In genomic region chr19:49767967-49768581, GRCh38 we compare ENCODE assay signal across 8 cellular contexts. TPM values are rescaled to one million over a fixed set of nuclear protein-coding genes. Genes with fewer than 3 reads are reported as not detected.
A peak's percentile ranks its signal among the peaks of the same experiment; 100 is the strongest.
DNase-seq lines count a peak whose midpoint lies in the region; ATAC-seq and TF ChIP-seq lines count a peak whose summit lies in the region.

No MANE protein-coding gene starts in this region.

- H3K9me3 ChIP-seq in HAP-1 (no peaks in the 10 kb centered on the region), right atrium auricular region (no peaks in the 10 kb centered on the region), skeletal muscle satellite cell (replicated peaks; ENCODE audit: low read length) (no peaks in the 10 kb centered on the region)

- DNase-seq in HAP-1 (ENCODE audit: low spot score in 2 of 2) (no peak), right atrium auricular region (ENCODE audit: low spot score) (no peak), islet precursor cell (no peak), superior temporal gyrus (ENCODE audit: extremely low spot score) (no peak)
- DNase-seq in activated CD4-positive, alpha-beta memory T cell treated with anti-CD3 and anti-CD28 coated beads for 36 hours, result no peak
- no peak for DNase-seq in stimulated activated naive CD4-positive, alpha-beta T cell treated with Interleukin-2 at 50 U/mL for 16 hours (lab: John Stamatoyannopoulos, UW)

- H3K9ac ChIP-seq in skeletal muscle satellite cell (ENCODE audit: low read depth, low read length), result peak overlapping the region; percentile 93

- intact Hi-C loops in activated CD4-positive, alpha-beta memory T cell treated with anti-CD3 and anti-CD28 coated beads for 36 hours (cut with micrococcal nuclease), result loop anchor here (2.0 to 5.0 kb wide), 3 partner anchors 83 to 211 kb away; partner anchors contain the start of genes PTOV1 and RRAS

- H3K4me3 ChIP-seq in HAP-1 (peak overlapping the region; percentile 94), right atrium auricular region (peak overlapping the region; percentile 90), skeletal muscle satellite cell (ENCODE audit: low read length) (peak overlapping the region; percentile 81)

- peaks cover 5% of the 10 kb centered on the region for H3K36me3 Mint-ChIP-seq in activated CD4-positive, alpha-beta memory T cell treated with anti-CD3 and anti-CD28 coated beads for 36 hours

- TF ChIP-seq CTCF in right atrium auricular region (IDR thresholded peaks at IDR 0.05), result no peak

- in situ Hi-C loops in HAP-1 (cut with MboI; ENCODE audit: low sequenced_read_pairs), result no loop called here

- peaks cover 33% of the 10 kb centered on the region for H3K4me1 Mint-ChIP-seq in activated CD4-positive, alpha-beta memory T cell treated with anti-CD3 and anti-CD28 coated beads for 36 hours (ENCODE audit: low read depth)

- H3K9me3 Mint-ChIP-seq in activated CD4-positive, alpha-beta memory T cell treated with anti-CD3 and anti-CD28 coated beads for 36 hours, result no peaks in the 10 kb centered on the region

- no peaks in the 10 kb centered on the region for H3K27me3 ChIP-seq in HAP-1 (ENCODE audit: low read depth)
- no peaks in the 10 kb centered on the region for H3K27me3 ChIP-seq in right atrium auricular region
- H3K27me3 ChIP-seq in skeletal muscle satellite cell (ENCODE audit: control insufficient read depth, insufficient read depth, low read length), result no peaks in the 10 kb centered on the region

- CTCF ChIA-PET in activated CD4-positive, alpha-beta memory T cell treated with anti-CD3 and anti-CD28 coated beads for 36 hours (lab: Charles Lee), result interaction anchor here (1.3 to 1.9 kb wide), 2 partner anchors 50 to 87 kb away, joined by 3 to 7 read pairs; no protein-coding TSS in a partner anchor

- POLR2A ChIA-PET in activated CD4-positive, alpha-beta memory T cell treated with anti-CD3 and anti-CD28 coated beads for 36 hours (lab: Charles Lee), result no interaction called here

- peak overlapping the region; percentile 89 for H3K4me3 Mint-ChIP-seq in activated CD4-positive, alpha-beta memory T cell treated with anti-CD3 and anti-CD28 coated beads for 36 hours

- H3K4me2 ChIP-seq in skeletal muscle satellite cell (ENCODE audit: low read length), result peak overlapping the region; percentile 88

- no peak overlapping the region for H3K27ac Mint-ChIP-seq in activated CD4-positive, alpha-beta memory T cell treated with anti-CD3 and anti-CD28 coated beads for 36 hours

- no peaks in the 10 kb centered on the region for H3K27me3 Mint-ChIP-seq in activated CD4-positive, alpha-beta memory T cell treated with anti-CD3 and anti-CD28 coated beads for 36 hours

- H3K4me1 ChIP-seq in HAP-1 (peaks cover 5% of the 10 kb centered on the region), right atrium auricular region (peaks cover 0 to 40% of the 10 kb centered on the region in 2 donors), skeletal muscle satellite cell (ENCODE audit: control insufficient read depth, insufficient read depth, low read length) (peaks cover 22% of the 10 kb centered on the region)

- no peaks in the 10 kb centered on the region for H3K36me3 ChIP-seq in HAP-1 (replicated peaks)
- no peaks in the 10 kb centered on the region for H3K36me3 ChIP-seq in right atrium auricular region
- H3K36me3 ChIP-seq in skeletal muscle satellite cell (ENCODE audit: insufficient read depth, low read length), result peaks cover under 1% of the 10 kb centered on the region

- ATAC-seq in GM21717 (IDR thresholded peaks at IDR 0.05; ENCODE audit: unreplicated experiment), result no peak

- H3K27ac ChIP-seq in right atrium auricular region, result peak overlapping the region; percentile 90 to 92

RNA-seq across cellular contexts. Expression of gene AP2A1, which starts 1.3 kb away (rescaled TPM):
- total RNA-seq in activated CD4-positive, alpha-beta memory T cell treated with anti-CD3 and anti-CD28 coated beads for 36 hours, result 10 to 100 TPM; 86.0 to 88.4 TPM
- 10 to 100 TPM; 72.5 to 97.3 TPM for total RNA-seq in right atrium auricular region
- total RNA-seq in skeletal muscle satellite cell (2012; rRNA removed), result 113 and 132 TPM in 2 replicates

RNA-seq across cellular contexts. Expression of gene TSKS, which starts 5.0 kb away (rescaled TPM):
- under 1 TPM; 0.40 to 0.63 TPM for total RNA-seq in activated CD4-positive, alpha-beta memory T cell treated with anti-CD3 and anti-CD28 coated beads for 36 hours
- under 1 TPM; 0.28 to 0.96 TPM for total RNA-seq in right atrium auricular region
- total RNA-seq in skeletal muscle satellite cell (2012; rRNA removed), result 1.5 and 1.7 TPM in 2 replicates

RNA-seq across cellular contexts. Expression of gene FUZ, which starts 45.0 kb away (rescaled TPM):
- total RNA-seq in activated CD4-positive, alpha-beta memory T cell treated with anti-CD3 and anti-CD28 coated beads for 36 hours, result 10 to 100 TPM; 15.2 to 16.2 TPM
- total RNA-seq in right atrium auricular region, result 10 to 100 TPM; 18.5 to 22.5 TPM
- total RNA-seq in skeletal muscle satellite cell (2012; rRNA removed), result 9.8 and 15.0 TPM in 2 replicates

RNA-seq across cellular contexts. Expression of gene MED25, which starts 50.0 kb away (rescaled TPM):
- total RNA-seq in activated CD4-positive, alpha-beta memory T cell treated with anti-CD3 and anti-CD28 coated beads for 36 hours, result 10 to 100 TPM; 45.6 to 50.2 TPM
- 10 to 100 TPM; 31.1 to 54.0 TPM for total RNA-seq in right atrium auricular region
- total RNA-seq in skeletal muscle satellite cell (2012; rRNA removed), result 9.9 and 11.1 TPM in 2 replicates
